1 cellular context compared by ENCODE assay signal in the genomic region with DNA sequence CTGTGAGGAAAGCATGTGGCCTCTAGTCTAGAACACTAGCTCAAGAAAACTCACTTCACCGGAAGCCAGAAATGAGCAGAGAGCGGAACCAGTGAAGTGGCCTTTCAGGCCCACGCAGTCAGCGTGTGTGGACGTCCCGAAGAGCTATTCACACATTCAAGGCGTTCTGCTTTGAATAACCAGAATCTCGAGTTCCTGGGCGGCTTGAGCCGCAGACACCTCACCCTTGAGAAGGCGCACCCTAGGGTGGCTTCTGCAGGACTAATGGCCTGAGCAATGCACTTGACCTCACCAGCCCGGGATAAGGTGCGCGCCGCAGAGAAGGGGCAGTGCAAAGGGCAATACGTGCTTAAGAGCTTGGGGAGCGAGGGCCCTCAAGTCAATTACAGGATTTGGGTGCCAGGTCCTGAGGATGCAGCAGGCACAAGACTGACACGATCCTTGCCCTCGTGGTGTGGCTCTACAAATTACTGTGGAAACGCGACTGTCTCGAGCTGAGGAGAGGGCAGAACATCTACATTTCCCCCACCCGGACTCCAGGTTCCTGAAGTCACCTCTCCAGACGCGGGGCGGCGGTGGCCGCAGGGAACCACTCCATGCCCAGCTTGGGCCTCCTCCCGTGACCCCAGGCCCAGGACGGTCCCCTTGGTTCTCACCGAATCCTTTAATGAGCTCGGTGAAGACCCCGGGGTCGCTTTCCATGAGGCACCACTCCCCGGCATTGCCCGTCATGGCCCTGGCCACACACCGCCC.
TF ChIP-seq lines count a peak whose summit lies in the region.

No MANE protein-coding gene starts in this region.

TF ChIP-seq in HepG2, 621 proteins besides CTCF, POLR2A, EP300 and RAD21 (continued from another document and continues in another):
- TF ChIP-seq, protein P1, sequence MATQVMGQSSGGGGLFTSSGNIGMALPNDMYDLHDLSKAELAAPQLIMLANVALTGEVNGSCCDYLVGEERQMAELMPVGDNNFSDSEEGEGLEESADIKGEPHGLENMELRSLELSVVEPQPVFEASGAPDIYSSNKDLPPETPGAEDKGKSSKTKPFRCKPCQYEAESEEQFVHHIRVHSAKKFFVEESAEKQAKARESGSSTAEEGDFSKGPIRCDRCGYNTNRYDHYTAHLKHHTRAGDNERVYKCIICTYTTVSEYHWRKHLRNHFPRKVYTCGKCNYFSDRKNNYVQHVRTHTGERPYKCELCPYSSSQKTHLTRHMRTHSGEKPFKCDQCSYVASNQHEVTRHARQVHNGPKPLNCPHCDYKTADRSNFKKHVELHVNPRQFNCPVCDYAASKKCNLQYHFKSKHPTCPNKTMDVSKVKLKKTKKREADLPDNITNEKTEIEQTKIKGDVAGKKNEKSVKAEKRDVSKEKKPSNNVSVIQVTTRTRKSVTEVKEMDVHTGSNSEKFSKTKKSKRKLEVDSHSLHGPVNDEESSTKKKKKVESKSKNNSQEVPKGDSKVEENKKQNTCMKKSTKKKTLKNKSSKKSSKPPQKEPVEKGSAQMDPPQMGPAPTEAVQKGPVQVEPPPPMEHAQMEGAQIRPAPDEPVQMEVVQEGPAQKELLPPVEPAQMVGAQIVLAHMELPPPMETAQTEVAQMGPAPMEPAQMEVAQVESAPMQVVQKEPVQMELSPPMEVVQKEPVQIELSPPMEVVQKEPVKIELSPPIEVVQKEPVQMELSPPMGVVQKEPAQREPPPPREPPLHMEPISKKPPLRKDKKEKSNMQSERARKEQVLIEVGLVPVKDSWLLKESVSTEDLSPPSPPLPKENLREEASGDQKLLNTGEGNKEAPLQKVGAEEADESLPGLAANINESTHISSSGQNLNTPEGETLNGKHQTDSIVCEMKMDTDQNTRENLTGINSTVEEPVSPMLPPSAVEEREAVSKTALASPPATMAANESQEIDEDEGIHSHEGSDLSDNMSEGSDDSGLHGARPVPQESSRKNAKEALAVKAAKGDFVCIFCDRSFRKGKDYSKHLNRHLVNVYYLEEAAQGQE (IDR thresholded peaks at IDR 0.05; ENCODE audit: borderline replicate concordance in 1 of 2, low read depth in 1 of 2, low read length in 2 of 2), result no peak; a peak in 1 of 4 replicates
- no peak for TF ChIP-seq ZNF615 (CRISPR knock-in tag; IDR thresholded peaks at IDR 0.05; ENCODE audit: borderline replicate concordance)
- peak; percentile 86; the same call in 1 of the 2 replicates for TF ChIP-seq ZNF709 (CRISPR knock-in tag; IDR thresholded peaks at IDR 0.05)
- no peak for TF ChIP-seq ZMYM4 (CRISPR knock-in tag; IDR thresholded peaks at IDR 0.05)
- no peak for TF ChIP-seq ZNF724P (CRISPR knock-in tag; IDR thresholded peaks at IDR 0.05; ENCODE audit: borderline replicate concordance)
- TF ChIP-seq ZNF274 (CRISPR knock-in tag; IDR thresholded peaks at IDR 0.05), result no peak; the same call in 1 of the 2 replicates
- no peak; the same call in 1 of the 2 replicates for TF ChIP-seq KDM2A (CRISPR knock-in tag; IDR thresholded peaks at IDR 0.05; ENCODE audit: borderline replicate concordance, low read depth)
- no peak for TF ChIP-seq DNMT1 (CRISPR knock-in tag; IDR thresholded peaks at IDR 0.05)
- TF ChIP-seq, protein P2, sequence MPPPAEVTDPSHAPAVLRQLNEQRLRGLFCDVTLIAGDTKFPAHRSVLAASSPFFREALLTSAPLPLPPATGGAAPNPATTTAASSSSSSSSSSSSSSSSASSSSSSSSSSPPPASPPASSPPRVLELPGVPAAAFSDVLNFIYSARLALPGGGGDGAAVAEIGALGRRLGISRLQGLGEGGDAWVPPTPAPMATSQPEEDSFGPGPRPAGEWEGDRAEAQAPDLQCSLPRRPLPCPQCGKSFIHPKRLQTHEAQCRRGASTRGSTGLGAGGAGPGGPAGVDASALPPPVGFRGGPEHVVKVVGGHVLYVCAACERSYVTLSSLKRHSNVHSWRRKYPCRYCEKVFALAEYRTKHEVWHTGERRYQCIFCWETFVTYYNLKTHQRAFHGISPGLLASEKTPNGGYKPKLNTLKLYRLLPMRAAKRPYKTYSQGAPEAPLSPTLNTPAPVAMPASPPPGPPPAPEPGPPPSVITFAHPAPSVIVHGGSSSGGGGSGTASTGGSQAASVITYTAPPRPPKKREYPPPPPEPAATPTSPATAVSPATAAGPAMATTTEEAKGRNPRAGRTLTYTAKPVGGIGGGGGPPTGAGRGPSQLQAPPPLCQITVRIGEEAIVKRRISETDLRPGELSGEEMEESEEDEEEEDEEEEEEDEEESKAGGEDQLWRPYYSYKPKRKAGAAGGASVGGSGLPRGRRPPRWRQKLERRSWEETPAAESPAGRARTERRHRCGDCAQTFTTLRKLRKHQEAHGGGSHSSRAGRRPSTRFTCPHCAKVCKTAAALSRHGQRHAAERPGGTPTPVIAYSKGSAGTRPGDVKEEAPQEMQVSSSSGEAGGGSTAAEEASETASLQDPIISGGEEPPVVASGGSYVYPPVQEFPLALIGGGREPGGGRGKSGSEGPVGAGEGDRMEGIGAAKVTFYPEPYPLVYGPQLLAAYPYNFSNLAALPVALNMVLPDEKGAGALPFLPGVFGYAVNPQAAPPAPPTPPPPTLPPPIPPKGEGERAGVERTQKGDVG (CRISPR knock-in tag; IDR thresholded peaks at IDR 0.05; ENCODE audit: borderline replicate concordance), result no peak
- no peak for TF ChIP-seq CCAR2 (optimal IDR thresholded peaks at IDR 0.05; ENCODE audit: low read depth, low read length)
- TF ChIP-seq, protein P3, sequence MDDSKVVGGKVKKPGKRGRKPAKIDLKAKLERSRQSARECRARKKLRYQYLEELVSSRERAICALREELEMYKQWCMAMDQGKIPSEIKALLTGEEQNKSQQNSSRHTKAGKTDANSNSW (CRISPR knock-in tag; IDR thresholded peaks at IDR 0.05; ENCODE audit: borderline replicate concordance), result peak; percentile 54; the same call in 1 of the 2 replicates
- no peak for TF ChIP-seq ISX (CRISPR knock-in tag; conservative IDR thresholded peaks at IDR 0.05)
- TF ChIP-seq, protein P4, sequence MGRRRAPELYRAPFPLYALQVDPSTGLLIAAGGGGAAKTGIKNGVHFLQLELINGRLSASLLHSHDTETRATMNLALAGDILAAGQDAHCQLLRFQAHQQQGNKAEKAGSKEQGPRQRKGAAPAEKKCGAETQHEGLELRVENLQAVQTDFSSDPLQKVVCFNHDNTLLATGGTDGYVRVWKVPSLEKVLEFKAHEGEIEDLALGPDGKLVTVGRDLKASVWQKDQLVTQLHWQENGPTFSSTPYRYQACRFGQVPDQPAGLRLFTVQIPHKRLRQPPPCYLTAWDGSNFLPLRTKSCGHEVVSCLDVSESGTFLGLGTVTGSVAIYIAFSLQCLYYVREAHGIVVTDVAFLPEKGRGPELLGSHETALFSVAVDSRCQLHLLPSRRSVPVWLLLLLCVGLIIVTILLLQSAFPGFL (CRISPR knock-in tag; IDR thresholded peaks at IDR 0.05), result no peak
- 0 out of 2 replicates have a peak, but pooled peaks have one; percentile 9 for TF ChIP-seq ZSCAN12 (CRISPR knock-in tag; IDR thresholded peaks at IDR 0.05)
- TF ChIP-seq ZFP90 (CRISPR knock-in tag; IDR thresholded peaks at IDR 0.05; ENCODE audit: borderline replicate concordance), result no peak
- no peak for TF ChIP-seq WIZ (CRISPR knock-in tag; IDR thresholded peaks at IDR 0.05)
- no peak for TF ChIP-seq IRX3 (CRISPR knock-in tag; IDR thresholded peaks at IDR 0.05; ENCODE audit: borderline replicate concordance, low read depth)
- no peak for TF ChIP-seq MIER3 (CRISPR knock-in tag; IDR thresholded peaks at IDR 0.05; ENCODE audit: borderline replicate concordance)
- no peak for TF ChIP-seq SP5 (CRISPR knock-in tag; IDR thresholded peaks at IDR 0.05; ENCODE audit: borderline replicate concordance, low read depth)
- no peak for TF ChIP-seq EHMT2 (IDR thresholded peaks at IDR 0.05; ENCODE audit: borderline replicate concordance, low read depth, low read length)
- TF ChIP-seq ZNF547 (CRISPR knock-in tag; IDR thresholded peaks at IDR 0.05), result no peak
- TF ChIP-seq ZFP41 (CRISPR knock-in tag; IDR thresholded peaks at IDR 0.05; ENCODE audit: borderline replicate concordance), result no peak
- TF ChIP-seq, protein P5, sequence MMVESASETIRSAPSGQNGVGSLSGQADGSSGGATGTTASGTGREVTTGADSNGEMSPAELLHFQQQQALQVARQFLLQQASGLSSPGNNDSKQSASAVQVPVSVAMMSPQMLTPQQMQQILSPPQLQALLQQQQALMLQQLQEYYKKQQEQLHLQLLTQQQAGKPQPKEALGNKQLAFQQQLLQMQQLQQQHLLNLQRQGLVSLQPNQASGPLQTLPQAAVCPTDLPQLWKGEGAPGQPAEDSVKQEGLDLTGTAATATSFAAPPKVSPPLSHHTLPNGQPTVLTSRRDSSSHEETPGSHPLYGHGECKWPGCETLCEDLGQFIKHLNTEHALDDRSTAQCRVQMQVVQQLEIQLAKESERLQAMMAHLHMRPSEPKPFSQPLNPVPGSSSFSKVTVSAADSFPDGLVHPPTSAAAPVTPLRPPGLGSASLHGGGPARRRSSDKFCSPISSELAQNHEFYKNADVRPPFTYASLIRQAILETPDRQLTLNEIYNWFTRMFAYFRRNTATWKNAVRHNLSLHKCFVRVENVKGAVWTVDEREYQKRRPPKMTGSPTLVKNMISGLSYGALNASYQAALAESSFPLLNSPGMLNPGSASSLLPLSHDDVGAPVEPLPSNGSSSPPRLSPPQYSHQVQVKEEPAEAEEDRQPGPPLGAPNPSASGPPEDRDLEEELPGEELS (CRISPR knock-in tag; IDR thresholded peaks at IDR 0.05), result no peak
- TF ChIP-seq FOXA3 (CRISPR knock-in tag; IDR thresholded peaks at IDR 0.05), result no peak
- TF ChIP-seq, protein P6, sequence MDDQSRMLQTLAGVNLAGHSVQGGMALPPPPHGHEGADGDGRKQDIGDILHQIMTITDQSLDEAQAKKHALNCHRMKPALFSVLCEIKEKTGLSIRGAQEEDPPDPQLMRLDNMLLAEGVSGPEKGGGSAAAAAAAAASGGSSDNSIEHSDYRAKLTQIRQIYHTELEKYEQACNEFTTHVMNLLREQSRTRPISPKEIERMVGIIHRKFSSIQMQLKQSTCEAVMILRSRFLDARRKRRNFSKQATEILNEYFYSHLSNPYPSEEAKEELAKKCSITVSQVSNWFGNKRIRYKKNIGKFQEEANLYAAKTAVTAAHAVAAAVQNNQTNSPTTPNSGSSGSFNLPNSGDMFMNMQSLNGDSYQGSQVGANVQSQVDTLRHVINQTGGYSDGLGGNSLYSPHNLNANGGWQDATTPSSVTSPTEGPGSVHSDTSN (CRISPR knock-in tag; IDR thresholded peaks at IDR 0.05; ENCODE audit: borderline replicate concordance), result no peak
- no peak for TF ChIP-seq TCF7 (IDR thresholded peaks at IDR 0.05; ENCODE audit: low read depth)
- TF ChIP-seq ZKSCAN8 (CRISPR knock-in tag; IDR thresholded peaks at IDR 0.05; ENCODE audit: borderline replicate concordance), result peak; percentile 46; the same call in 1 of the 2 replicates
- no peak for TF ChIP-seq NPAS2 (CRISPR knock-in tag; IDR thresholded peaks at IDR 0.05; ENCODE audit: borderline replicate concordance)
- no peak for TF ChIP-seq ZBTB1 (CRISPR knock-in tag; IDR thresholded peaks at IDR 0.05; ENCODE audit: borderline replicate concordance)
- TF ChIP-seq, protein P7, sequence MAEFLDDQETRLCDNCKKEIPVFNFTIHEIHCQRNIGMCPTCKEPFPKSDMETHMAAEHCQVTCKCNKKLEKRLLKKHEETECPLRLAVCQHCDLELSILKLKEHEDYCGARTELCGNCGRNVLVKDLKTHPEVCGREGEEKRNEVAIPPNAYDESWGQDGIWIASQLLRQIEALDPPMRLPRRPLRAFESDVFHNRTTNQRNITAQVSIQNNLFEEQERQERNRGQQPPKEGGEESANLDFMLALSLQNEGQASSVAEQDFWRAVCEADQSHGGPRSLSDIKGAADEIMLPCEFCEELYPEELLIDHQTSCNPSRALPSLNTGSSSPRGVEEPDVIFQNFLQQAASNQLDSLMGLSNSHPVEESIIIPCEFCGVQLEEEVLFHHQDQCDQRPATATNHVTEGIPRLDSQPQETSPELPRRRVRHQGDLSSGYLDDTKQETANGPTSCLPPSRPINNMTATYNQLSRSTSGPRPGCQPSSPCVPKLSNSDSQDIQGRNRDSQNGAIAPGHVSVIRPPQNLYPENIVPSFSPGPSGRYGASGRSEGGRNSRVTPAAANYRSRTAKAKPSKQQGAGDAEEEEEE (CRISPR knock-in tag; IDR thresholded peaks at IDR 0.05; ENCODE audit: borderline replicate concordance), result no peak
- TF ChIP-seq ZBTB38 (CRISPR knock-in tag; IDR thresholded peaks at IDR 0.05), result no peak
- TF ChIP-seq, protein P8, sequence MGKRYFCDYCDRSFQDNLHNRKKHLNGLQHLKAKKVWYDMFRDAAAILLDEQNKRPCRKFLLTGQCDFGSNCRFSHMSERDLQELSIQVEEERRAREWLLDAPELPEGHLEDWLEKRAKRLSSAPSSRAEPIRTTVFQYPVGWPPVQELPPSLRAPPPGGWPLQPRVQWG (CRISPR knock-in tag; IDR thresholded peaks at IDR 0.05; ENCODE audit: borderline replicate concordance, low read depth), result no peak
- no peak for TF ChIP-seq ZNF883 (CRISPR knock-in tag; IDR thresholded peaks at IDR 0.05; ENCODE audit: not compliant biosample characterization)
- peak; percentile 38; the same call in 1 of the 2 replicates for TF ChIP-seq TGIF2 (CRISPR knock-in tag; IDR thresholded peaks at IDR 0.05)
- TF ChIP-seq, protein P9, sequence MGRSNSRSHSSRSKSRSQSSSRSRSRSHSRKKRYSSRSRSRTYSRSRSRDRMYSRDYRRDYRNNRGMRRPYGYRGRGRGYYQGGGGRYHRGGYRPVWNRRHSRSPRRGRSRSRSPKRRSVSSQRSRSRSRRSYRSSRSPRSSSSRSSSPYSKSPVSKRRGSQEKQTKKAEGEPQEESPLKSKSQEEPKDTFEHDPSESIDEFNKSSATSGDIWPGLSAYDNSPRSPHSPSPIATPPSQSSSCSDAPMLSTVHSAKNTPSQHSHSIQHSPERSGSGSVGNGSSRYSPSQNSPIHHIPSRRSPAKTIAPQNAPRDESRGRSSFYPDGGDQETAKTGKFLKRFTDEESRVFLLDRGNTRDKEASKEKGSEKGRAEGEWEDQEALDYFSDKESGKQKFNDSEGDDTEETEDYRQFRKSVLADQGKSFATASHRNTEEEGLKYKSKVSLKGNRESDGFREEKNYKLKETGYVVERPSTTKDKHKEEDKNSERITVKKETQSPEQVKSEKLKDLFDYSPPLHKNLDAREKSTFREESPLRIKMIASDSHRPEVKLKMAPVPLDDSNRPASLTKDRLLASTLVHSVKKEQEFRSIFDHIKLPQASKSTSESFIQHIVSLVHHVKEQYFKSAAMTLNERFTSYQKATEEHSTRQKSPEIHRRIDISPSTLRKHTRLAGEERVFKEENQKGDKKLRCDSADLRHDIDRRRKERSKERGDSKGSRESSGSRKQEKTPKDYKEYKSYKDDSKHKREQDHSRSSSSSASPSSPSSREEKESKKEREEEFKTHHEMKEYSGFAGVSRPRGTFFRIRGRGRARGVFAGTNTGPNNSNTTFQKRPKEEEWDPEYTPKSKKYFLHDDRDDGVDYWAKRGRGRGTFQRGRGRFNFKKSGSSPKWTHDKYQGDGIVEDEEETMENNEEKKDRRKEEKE (IDR thresholded peaks at IDR 0.05), result no peak
- TF ChIP-seq, protein P10, sequence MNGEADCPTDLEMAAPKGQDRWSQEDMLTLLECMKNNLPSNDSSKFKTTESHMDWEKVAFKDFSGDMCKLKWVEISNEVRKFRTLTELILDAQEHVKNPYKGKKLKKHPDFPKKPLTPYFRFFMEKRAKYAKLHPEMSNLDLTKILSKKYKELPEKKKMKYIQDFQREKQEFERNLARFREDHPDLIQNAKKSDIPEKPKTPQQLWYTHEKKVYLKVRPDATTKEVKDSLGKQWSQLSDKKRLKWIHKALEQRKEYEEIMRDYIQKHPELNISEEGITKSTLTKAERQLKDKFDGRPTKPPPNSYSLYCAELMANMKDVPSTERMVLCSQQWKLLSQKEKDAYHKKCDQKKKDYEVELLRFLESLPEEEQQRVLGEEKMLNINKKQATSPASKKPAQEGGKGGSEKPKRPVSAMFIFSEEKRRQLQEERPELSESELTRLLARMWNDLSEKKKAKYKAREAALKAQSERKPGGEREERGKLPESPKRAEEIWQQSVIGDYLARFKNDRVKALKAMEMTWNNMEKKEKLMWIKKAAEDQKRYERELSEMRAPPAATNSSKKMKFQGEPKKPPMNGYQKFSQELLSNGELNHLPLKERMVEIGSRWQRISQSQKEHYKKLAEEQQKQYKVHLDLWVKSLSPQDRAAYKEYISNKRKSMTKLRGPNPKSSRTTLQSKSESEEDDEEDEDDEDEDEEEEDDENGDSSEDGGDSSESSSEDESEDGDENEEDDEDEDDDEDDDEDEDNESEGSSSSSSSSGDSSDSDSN (CRISPR knock-in tag; IDR thresholded peaks at IDR 0.05), result no peak
- TF ChIP-seq ZNF501 (CRISPR knock-in tag; IDR thresholded peaks at IDR 0.05), result no peak
